Comparison of ENCODE assay signal across 20 cellular contexts in the genomic region with DNA sequence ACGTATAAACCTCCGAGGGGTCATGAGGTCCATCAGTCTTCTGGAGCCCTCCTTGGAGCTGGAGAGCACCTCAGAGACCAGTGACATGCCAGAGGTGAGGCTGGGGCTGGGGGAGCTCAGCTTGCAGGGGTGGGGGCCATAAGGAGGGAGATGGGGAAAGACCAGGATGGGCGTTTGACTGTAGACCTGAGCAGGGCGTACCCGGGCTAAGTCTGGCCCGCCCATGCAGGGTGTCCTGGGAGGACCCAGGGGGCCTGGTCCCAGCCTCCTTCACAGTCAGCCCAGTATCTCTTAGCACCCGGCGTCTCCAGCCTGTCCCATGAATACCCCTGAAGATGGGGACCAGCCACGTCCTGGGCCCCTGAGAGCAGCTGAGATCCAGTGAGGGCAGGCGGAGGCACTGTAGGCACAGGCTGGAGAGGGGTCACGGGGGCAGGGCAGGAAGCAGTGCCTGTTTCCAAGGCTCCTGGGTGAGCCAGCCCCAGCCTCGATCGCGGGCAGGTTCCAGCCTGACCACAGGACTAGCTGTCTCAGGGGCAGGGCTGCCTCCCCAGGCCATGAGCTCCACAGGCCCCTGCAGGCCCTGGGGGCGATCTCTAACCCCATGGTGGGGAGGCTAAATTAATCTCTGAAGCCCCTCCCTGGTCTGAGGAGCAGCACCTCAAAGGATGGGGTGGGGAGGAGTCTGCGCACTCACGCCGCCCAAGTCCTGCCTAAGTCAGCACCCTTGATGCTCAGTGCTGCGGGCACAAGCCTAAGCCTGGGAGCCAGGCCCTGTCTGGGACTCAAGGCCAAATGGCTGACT. TPM values are rescaled to one million over a fixed set of nuclear protein-coding genes. Genes with fewer than 3 reads are reported as not detected.
DNase-seq lines count a peak whose midpoint lies in the region; ATAC-seq, FAIRE-seq and TF ChIP-seq lines count a peak whose summit lies in the region.
"Had no signal": no experiment of that assay in that cellular context is flagged by ENCODE, and none has a peak within 500 bp of the region (broad histone marks: within the 10 kb centered on the region; RNA-seq: fewer than 3 reads in every experiment).

No MANE protein-coding gene starts in this region.

- H3K27ac ChIP-seq in VCaP (peak overlapping the region; percentile 90), suprapubic skin (peak overlapping the region; percentile 84)
- H3K27ac ChIP-seq: adrenal gland, left ventricle myocardium inferior, right atrium auricular region had no signal

- no peak for DNase-seq in activated CD4-positive, alpha-beta T cell treated with anti-CD3 and anti-CD28 coated beads, Interleukin-2, amount 10 ng/mL, durations not matched to agents 7 days and 5 days
- no peak for DNase-seq in activated CD4-positive, alpha-beta T cell treated with anti-CD3 and anti-CD28 coated beads, Interleukin-2, amount 50 U/mL, for 1 hour
- peak; percentile 44 for DNase-seq in left lobe of liver (ENCODE audit: low spot score)
- peak in 1 of 2 donors; percentile 75 for DNase-seq in suprapubic skin (ENCODE audit: low spot score in 2 of 2)
- DNase-seq in UCSD-AML1 (lab: John Stamatoyannopoulos, UW; ENCODE audit: unreplicated experiment): no peak
- no peak for DNase-seq in activated T-cell treated with anti-CD3 and anti-CD28 coated beads, Interleukin-2, amount 50 U/mL, for 1 hour
- no peak for DNase-seq in urothelium cell line (ENCODE audit: low spot score)
- DNase-seq: activated CD4-positive, CD25-positive, alpha-beta regulatory T cell treated with anti-CD3 and anti-CD28 coated beads, Interleukin-2, amount 50 U/mL, for 72 hours; central memory CD4-positive, alpha-beta T cell; left ventricle myocardium inferior; NCI-H1930; NCI-H345; nucleus accumbens; stimulated activated naive CD4-positive, alpha-beta T cell had no signal

- TF ChIP-seq EP300 in suprapubic skin (IDR thresholded peaks at IDR 0.05): no peak

- no peak for FAIRE-seq in urothelium cell line (lab: Jason Lieb, UNC)
- FAIRE-seq: A204.1 had no signal

- H3K36me3 ChIP-seq in suprapubic skin: peaks cover 38% of the 10 kb centered on the region

- H3K27me3 ChIP-seq in suprapubic skin: no peaks in the 10 kb centered on the region
- H3K27me3 ChIP-seq: adrenal gland, right atrium auricular region, transverse colon had no signal

- WGBS in suprapubic skin: 73% methylated on average over 12 of the region's 19 CpGs

- peaks cover 58% of the 10 kb centered on the region for H3K4me1 ChIP-seq in suprapubic skin
- H3K4me1 ChIP-seq: adrenal gland, left ventricle myocardium inferior, right atrium auricular region had no signal

- no peaks in the 10 kb centered on the region for H3K36me3 Mint-ChIP-seq in activated CD4-positive, alpha-beta T cell treated with anti-CD3 and anti-CD28 coated beads, Interleukin-2, amount 10 ng/mL, durations not matched to agents 7 days and 5 days (ENCODE audit: low read depth)

- CTCF ChIA-PET in activated CD4-positive, alpha-beta T cell treated with anti-CD3 and anti-CD28 coated beads, Interleukin-2, amount 10 ng/mL, durations not matched to agents 7 days and 5 days (lab: Charles Lee): interaction anchor here (1.0 to 1.5 kb wide), 4 partner anchors 41 to 72 kb away, joined by 3 to 6 read pairs (median 4); no protein-coding TSS in a partner anchor

- H3K9me3 ChIP-seq in suprapubic skin: no peaks in the 10 kb centered on the region
- H3K9me3 ChIP-seq: adrenal gland, left ventricle myocardium inferior, right atrium auricular region, transverse colon had no signal

- H3K4me1 Mint-ChIP-seq in activated CD4-positive, alpha-beta T cell treated with anti-CD3 and anti-CD28 coated beads, Interleukin-2, amount 10 ng/mL, durations not matched to agents 7 days and 5 days: peaks cover 33% of the 10 kb centered on the region

- POLR2A ChIA-PET in activated CD4-positive, alpha-beta T cell treated with anti-CD3 and anti-CD28 coated beads, Interleukin-2, amount 10 ng/mL, durations not matched to agents 7 days and 5 days (lab: Charles Lee): no interaction called here

- ATAC-seq in left lobe of liver: no peak
- ATAC-seq: HCT116 had no signal

- H3K27me3 Mint-ChIP-seq in activated CD4-positive, alpha-beta T cell treated with anti-CD3 and anti-CD28 coated beads, Interleukin-2, amount 10 ng/mL, durations not matched to agents 7 days and 5 days: no peaks in the 10 kb centered on the region

- H3K4me3 Mint-ChIP-seq in activated CD4-positive, alpha-beta T cell treated with anti-CD3 and anti-CD28 coated beads, Interleukin-2, amount 10 ng/mL, durations not matched to agents 7 days and 5 days: no peak overlapping the region

- peak overlapping the region; percentile 71 for H3K27ac Mint-ChIP-seq in activated CD4-positive, alpha-beta T cell treated with anti-CD3 and anti-CD28 coated beads, Interleukin-2, amount 10 ng/mL, durations not matched to agents 7 days and 5 days

- TF ChIP-seq CTCF in VCaP (conservative IDR thresholded peaks at IDR 0.05) (no peak), suprapubic skin (IDR thresholded peaks at IDR 0.05) (no peak)

- no peak for TF ChIP-seq POLR2A in suprapubic skin (IDR thresholded peaks at IDR 0.05)

- no peaks in the 10 kb centered on the region for H3K9me3 Mint-ChIP-seq in activated CD4-positive, alpha-beta T cell treated with anti-CD3 and anti-CD28 coated beads, Interleukin-2, amount 10 ng/mL, durations not matched to agents 7 days and 5 days

- no peak overlapping the region for H3K4me3 ChIP-seq in suprapubic skin
- H3K4me3 ChIP-seq: adrenal gland, left ventricle myocardium inferior, right atrium auricular region, transverse colon had no signal

RNA-seq across cellular contexts. Expression of a gene that starts 7.1 kb away (rescaled TPM):
- 1 to 10 TPM; 8.2 to 9.6 TPM for total RNA-seq in activated CD4-positive, alpha-beta T cell treated with anti-CD3 and anti-CD28 coated beads, Interleukin-2, amount 10 ng/mL, durations not matched to agents 7 days and 5 days
- total RNA-seq in left lobe of liver (18.2 TPM), suprapubic skin (100 to 1,000 TPM in 1 of 4 donors, 10 to 100 TPM in 3; 49.4 to 107 (median 63.9) TPM)

RNA-seq across cellular contexts. Expression of a gene that starts 21.3 kb away (rescaled TPM):
- 100 to 1,000 TPM; 135 to 194 TPM for total RNA-seq in activated CD4-positive, alpha-beta T cell treated with anti-CD3 and anti-CD28 coated beads, Interleukin-2, amount 10 ng/mL, durations not matched to agents 7 days and 5 days
- total RNA-seq in left lobe of liver (9.8 TPM), suprapubic skin (100 to 1,000 TPM in 1 of 4 donors, 10 to 100 TPM in 3; 55.7 to 154 (median 77.2) TPM)

RNA-seq across cellular contexts. Expression of a gene that starts 42.9 kb away (rescaled TPM):
- 10 to 100 TPM; 52.7 to 53.7 TPM for total RNA-seq in activated CD4-positive, alpha-beta T cell treated with anti-CD3 and anti-CD28 coated beads, Interleukin-2, amount 10 ng/mL, durations not matched to agents 7 days and 5 days
- 96.6 TPM for total RNA-seq in left lobe of liver
- total RNA-seq in suprapubic skin: 10 to 100 TPM; 54.5 to 75.7 (median 65.0) TPM

RNA-seq across cellular contexts. Expression of a gene that starts 44.2 kb away (rescaled TPM):
- total RNA-seq in activated CD4-positive, alpha-beta T cell treated with anti-CD3 and anti-CD28 coated beads, Interleukin-2, amount 10 ng/mL, durations not matched to agents 7 days and 5 days: 100 to 1,000 TPM; 306 to 324 TPM
- 29.0 TPM for total RNA-seq in left lobe of liver
- 100 to 1,000 TPM in 2 of 4 donors, 10 to 100 TPM in 2; 84.3 to 157 (median 105) TPM for total RNA-seq in suprapubic skin
